Comparison of ENCODE assay signal across 1 cellular context in genomic region chr10:80805343-80806020, GRCh38.
TF ChIP-seq lines count a peak whose summit lies in the region.

No MANE protein-coding gene starts in this region.

TF ChIP-seq in GM23338, 12 proteins besides CTCF, POLR2A, EP300 and RAD21 (continued from another document):
- TF ChIP-seq REST (IDR thresholded peaks at IDR 0.05; ENCODE audit: unreplicated experiment) (no peak), CREB1 (CRISPR knock-in tag; IDR thresholded peaks at IDR 0.05; ENCODE audit: low read depth) (no peak), NANOG (IDR thresholded peaks at IDR 0.05; ENCODE audit: borderline replicate concordance) (no peak), ETS1 (IDR thresholded peaks at IDR 0.05) (no peak), ZNF462 (CRISPR knock-in tag; IDR thresholded peaks at IDR 0.05) (no peak), ZNF331 (CRISPR knock-in tag; IDR thresholded peaks at IDR 0.05; ENCODE audit: low read depth) (no peak)
